Comparison of ENCODE assay signal across 2 cellular contexts in the genomic region with DNA sequence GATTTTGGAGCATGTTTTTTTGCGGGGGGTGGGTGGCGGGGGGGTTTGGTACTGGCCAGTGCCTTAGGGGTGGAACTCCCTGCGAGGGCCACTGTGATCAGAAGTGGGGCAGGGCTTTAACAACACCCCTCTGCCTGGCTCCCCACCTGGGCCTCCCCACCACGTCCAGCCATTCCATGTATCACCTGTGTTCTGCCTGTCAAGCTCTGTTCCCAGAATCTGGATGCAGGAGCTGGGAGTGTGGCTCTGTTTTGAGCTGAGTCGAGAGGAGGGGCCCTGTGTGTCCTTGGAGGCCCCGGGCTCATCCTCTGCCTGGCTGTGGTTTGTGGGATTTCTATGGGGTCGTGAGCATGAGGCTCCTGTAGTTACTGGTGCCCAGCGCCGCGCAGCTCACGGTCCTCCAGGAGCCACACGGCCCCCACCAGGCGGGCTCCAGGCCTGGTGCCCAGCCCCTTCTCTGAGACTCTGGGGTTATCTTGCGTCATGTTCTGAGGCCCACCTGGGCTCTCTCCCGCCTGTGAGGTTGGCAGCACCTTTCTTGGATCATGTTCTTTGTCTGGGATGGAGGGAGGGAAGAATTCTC.
TF ChIP-seq lines count a peak whose summit lies in the region.

No MANE protein-coding gene starts in this region.

TF ChIP-seq in SK-N-SH, 30 proteins besides CTCF, POLR2A, EP300 and RAD21:
- TF ChIP-seq MAX (IDR thresholded peaks at IDR 0.05; ENCODE audit: low read depth) (no peak), USF2 (IDR thresholded peaks at IDR 0.05; ENCODE audit: borderline replicate concordance, low read depth, low read length) (no peak), CHD2 (IDR thresholded peaks at IDR 0.05; ENCODE audit: low read length, partially characterized antibody) (no peak), RFX5 (IDR thresholded peaks at IDR 0.05; ENCODE audit: low read length) (no peak), NRF1 (IDR thresholded peaks at IDR 0.05; ENCODE audit: low read depth, low read length) (no peak), EZH2phosphoT487 (IDR thresholded peaks at IDR 0.05; ENCODE audit: borderline replicate concordance, low read depth) (no peak), FOSL2 (IDR thresholded peaks at IDR 0.05; ENCODE audit: borderline replicate concordance, low read depth) (no peak), TEAD4 (IDR thresholded peaks at IDR 0.05; ENCODE audit: borderline replicate concordance, insufficient read depth) (no peak), NFIC (IDR thresholded peaks at IDR 0.05; ENCODE audit: borderline replicate concordance) (no peak), YY1 (IDR thresholded peaks at IDR 0.05; ENCODE audit: low read depth) (no peak), ZBTB33 (IDR thresholded peaks at IDR 0.05; ENCODE audit: borderline replicate concordance, low read depth) (no peak), TCF12 (IDR thresholded peaks at IDR 0.05) (no peak), SMC3 (IDR thresholded peaks at IDR 0.05; ENCODE audit: low read depth, low read length) (no peak), SIN3A (IDR thresholded peaks at IDR 0.05; ENCODE audit: borderline replicate concordance, low read depth, low read length) (no peak)
- TF ChIP-seq, protein P1, sequence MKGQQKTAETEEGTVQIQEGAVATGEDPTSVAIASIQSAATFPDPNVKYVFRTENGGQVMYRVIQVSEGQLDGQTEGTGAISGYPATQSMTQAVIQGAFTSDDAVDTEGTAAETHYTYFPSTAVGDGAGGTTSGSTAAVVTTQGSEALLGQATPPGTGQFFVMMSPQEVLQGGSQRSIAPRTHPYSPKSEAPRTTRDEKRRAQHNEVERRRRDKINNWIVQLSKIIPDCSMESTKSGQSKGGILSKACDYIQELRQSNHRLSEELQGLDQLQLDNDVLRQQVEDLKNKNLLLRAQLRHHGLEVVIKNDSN (IDR thresholded peaks at IDR 0.05; ENCODE audit: borderline replicate concordance, low read depth) = no peak
- TF ChIP-seq, protein P2, sequence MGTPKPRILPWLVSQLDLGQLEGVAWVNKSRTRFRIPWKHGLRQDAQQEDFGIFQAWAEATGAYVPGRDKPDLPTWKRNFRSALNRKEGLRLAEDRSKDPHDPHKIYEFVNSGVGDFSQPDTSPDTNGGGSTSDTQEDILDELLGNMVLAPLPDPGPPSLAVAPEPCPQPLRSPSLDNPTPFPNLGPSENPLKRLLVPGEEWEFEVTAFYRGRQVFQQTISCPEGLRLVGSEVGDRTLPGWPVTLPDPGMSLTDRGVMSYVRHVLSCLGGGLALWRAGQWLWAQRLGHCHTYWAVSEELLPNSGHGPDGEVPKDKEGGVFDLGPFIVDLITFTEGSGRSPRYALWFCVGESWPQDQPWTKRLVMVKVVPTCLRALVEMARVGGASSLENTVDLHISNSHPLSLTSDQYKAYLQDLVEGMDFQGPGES (IDR thresholded peaks at IDR 0.05; ENCODE audit: low read depth, low read length) = no peak
TF ChIP-seq in SK-N-SH: peak in this region for 0.

TF ChIP-seq in SK-N-SH treated with all-trans-retinoic acid at 6 μM for 48 hours, 23 proteins besides CTCF, POLR2A, EP300 and RAD21:
- TF ChIP-seq POU6F1 (CRISPR knock-in tag; IDR thresholded peaks at IDR 0.05; ENCODE audit: borderline replicate concordance, low read depth) (no peak), ZNF8 (CRISPR knock-in tag; IDR thresholded peaks at IDR 0.05) (no peak), TSHZ2 (CRISPR knock-in tag; IDR thresholded peaks at IDR 0.05) (no peak), PPARA (CRISPR knock-in tag; IDR thresholded peaks at IDR 0.05; ENCODE audit: borderline replicate concordance) (no peak), ISL1 (CRISPR knock-in tag; IDR thresholded peaks at IDR 0.05) (no peak), ZNF565 (CRISPR knock-in tag; conservative IDR thresholded peaks at IDR 0.05; ENCODE audit: low read depth) (no peak), SNAI2 (CRISPR knock-in tag; IDR thresholded peaks at IDR 0.05) (no peak), TCF4 (CRISPR knock-in tag; IDR thresholded peaks at IDR 0.05; ENCODE audit: borderline replicate concordance) (no peak), ZFP3 (CRISPR knock-in tag; IDR thresholded peaks at IDR 0.05) (no peak), CSDC2 (CRISPR knock-in tag; IDR thresholded peaks at IDR 0.05) (no peak), BACH2 (CRISPR knock-in tag; IDR thresholded peaks at IDR 0.05; ENCODE audit: borderline replicate concordance) (no peak)
